In the genomic region with DNA sequence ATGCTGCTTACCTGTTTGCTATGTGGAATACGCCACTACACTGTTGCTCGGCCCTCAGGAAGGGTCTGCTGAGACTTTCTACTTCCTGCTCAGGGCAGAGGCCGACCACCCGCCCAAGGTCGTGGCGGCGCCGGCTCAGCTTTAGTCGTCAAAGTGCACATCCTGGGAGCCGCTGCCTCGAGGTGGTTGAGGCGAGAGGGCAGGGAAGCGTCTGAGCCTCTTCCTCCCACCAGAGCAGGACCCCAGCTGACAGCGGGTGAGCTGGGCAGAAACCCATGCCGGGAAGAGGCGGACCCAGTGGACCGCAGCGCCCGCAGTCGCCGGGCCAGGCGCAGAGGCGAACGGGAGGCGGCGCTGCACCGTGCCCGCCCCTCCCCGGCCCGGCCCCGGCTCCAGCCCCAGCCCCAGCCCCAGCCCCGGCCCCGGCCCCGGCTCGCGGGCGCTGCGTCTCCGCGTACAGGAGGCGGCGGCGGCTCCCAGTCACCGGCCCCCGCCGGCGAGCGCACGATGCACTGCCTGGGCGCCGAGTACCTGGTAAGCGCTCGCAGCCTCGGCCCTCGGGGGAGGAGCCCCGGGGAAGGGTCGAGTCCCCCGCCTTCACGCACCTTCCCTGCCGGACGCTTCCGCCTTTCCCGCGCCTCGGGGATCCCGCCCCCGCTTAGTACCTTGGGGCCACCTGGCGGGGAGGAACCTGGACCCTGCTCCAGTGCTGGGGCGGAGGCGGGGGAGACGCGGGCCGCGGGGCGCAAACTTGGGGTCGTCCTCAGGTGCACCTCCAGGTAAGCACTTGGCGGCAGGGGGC, we compare ENCODE assay signal across 8 cellular contexts. TPM values are rescaled to one million over a fixed set of nuclear protein-coding genes. Genes with fewer than 3 reads are reported as not detected.
A peak's percentile ranks its signal among the peaks of the same experiment; 100 is the strongest.
DNase-seq lines count a peak whose midpoint lies in the region; ATAC-seq and TF ChIP-seq lines count a peak whose summit lies in the region.

TSS of gene SLC44A3 (plus strand) at position 413 of the 802 bp plus-strand sequence. CDS start at position 508, 95 bp downstream.

- H3K4me2 ChIP-seq in neural cell (ENCODE audit: low read length) = no peak within 1 kb of the TSS

- DNase-seq in DMS 273 (lab: John Stamatoyannopoulos, UW; ENCODE audit: unreplicated experiment) = peak; percentile 67
- no peak for DNase-seq in DMS 273 treated with DMSO at 0.1 percent for 48 hours (lab: John Stamatoyannopoulos, UW)
- DNase-seq in M059J (ENCODE audit: low read depth) = peak; percentile 53
- peak; percentile 19 for DNase-seq in activated CD8-positive, alpha-beta memory T cell treated with anti-CD3 and anti-CD28 coated beads, Interleukin-2, amount 50 U/mL, for 4 hours
- DNase-seq in fibroblast of villous mesenchyme (ENCODE audit: low read depth) = peak; percentile 55
- no peak for DNase-seq in GOT3 (lab: John Stamatoyannopoulos, UW)

- no peaks in the 10 kb centered on the region for H3K36me3 ChIP-seq in neural cell (ENCODE audit: insufficient read depth, low read length)

- no peaks in the 10 kb centered on the region for H3K9me3 ChIP-seq in neural cell (ENCODE audit: low read length)

- no peak for ATAC-seq in HG02763 (IDR thresholded peaks at IDR 0.05; ENCODE audit: unreplicated experiment)

- no peak for TF ChIP-seq EP300 in neural cell (conservative IDR thresholded peaks at IDR 0.05; ENCODE audit: poor library complexity, severe bottlenecking)

- no peaks in the 10 kb centered on the region for H3F3A ChIP-seq in neural cell (ENCODE audit: insufficient read depth, low read length, poor library complexity, severe bottlenecking)

- H2AFZ ChIP-seq in neural cell (ENCODE audit: low read depth, low read length) = no peak within 1 kb of the TSS

- peak within 1 kb of the TSS; percentile 21 for H3K9ac ChIP-seq in neural cell (ENCODE audit: low read length)

- no peak for TF ChIP-seq RAD21 in neural cell (conservative IDR thresholded peaks at IDR 0.05)

- H3K27me3 ChIP-seq in neural cell (ENCODE audit: insufficient read depth, low read depth, low read length) = peaks cover 15% of the 10 kb centered on the region

- H3K4me3 ChIP-seq in fibroblast of villous mesenchyme (ENCODE audit: low read depth, low read length) (peak within 1 kb of the TSS; percentile 73), neural cell (ENCODE audit: low read length) (peak within 1 kb of the TSS; percentile 66)

- peak; percentile 34 for TF ChIP-seq CTCF in fibroblast of villous mesenchyme (IDR thresholded peaks at IDR 0.05; ENCODE audit: insufficient read depth, low read depth, low read length)
- peak; percentile 36 for TF ChIP-seq CTCF in neural cell (IDR thresholded peaks at IDR 0.05; ENCODE audit: poor library complexity, severe bottlenecking)

- no peaks in the 10 kb centered on the region for H4K20me1 ChIP-seq in neural cell (ENCODE audit: insufficient read depth)

- no peaks in the 10 kb centered on the region for H3K79me2 ChIP-seq in neural cell (replicated peaks; ENCODE audit: insufficient read depth, low read length)

- no peak within 1 kb of the TSS for H3K27ac ChIP-seq in neural cell (ENCODE audit: low read length)

- H3K9me2 ChIP-seq in neural cell (ENCODE audit: insufficient read depth, low read length) = no peaks in the 10 kb centered on the region

TF ChIP-seq in neural cell, 6 proteins besides CTCF, POLR2A, EP300 and RAD21:
- TF ChIP-seq EZH2 (IDR thresholded peaks at IDR 0.05; ENCODE audit: borderline replicate concordance, insufficient read depth, low read length, poor library complexity, severe bottlenecking) = no peak
- TF ChIP-seq REST (IDR thresholded peaks at IDR 0.05; ENCODE audit: borderline replicate concordance) = no peak
- TF ChIP-seq MXI1 (conservative IDR thresholded peaks at IDR 0.05; ENCODE audit: poor library complexity, severe bottlenecking) = no peak
- no peak for TF ChIP-seq SMC3 (conservative IDR thresholded peaks at IDR 0.05; ENCODE audit: poor library complexity)
- no peak for TF ChIP-seq TAF1 (IDR thresholded peaks at IDR 0.05; ENCODE audit: low read depth)
- TF ChIP-seq POLR2AphosphoS5 (IDR thresholded peaks at IDR 0.05) = no peak

RNA-seq across cellular contexts. Expression of gene SLC44A3, which starts in this region (rescaled TPM):
- total RNA-seq in M059J (2014; rRNA removed; shearing (Covaris generic)) = 1.4 and 2.8 TPM in 2 replicates
- total RNA-seq in fibroblast of villous mesenchyme = 1.7 and 1.9 TPM in 2 replicates
- polyA plus RNA-seq in neural cell = 0.28 TPM in 1 of 2 replicates, not detected in the other
- polyA minus RNA-seq in neural cell = not detected in 2 replicates

Comparison
In these comparisons a context has a peak if more than half of its experiments do, and no peak if none do; other contexts are left out.
1. DNase-seq: peak in DMS 273 (single experiment), M059J (single experiment), activated CD8-positive, alpha-beta memory T cell treated with anti-CD3 and anti-CD28 coated beads, Interleukin-2, amount 50 U/mL, for 4 hours (single experiment) and fibroblast of villous mesenchyme (single experiment); none in DMS 273 treated with DMSO at 0.1 percent for 48 hours (single experiment) and GOT3 (single experiment).